ENCODE assay signal across 13 cellular contexts in the genomic region with DNA sequence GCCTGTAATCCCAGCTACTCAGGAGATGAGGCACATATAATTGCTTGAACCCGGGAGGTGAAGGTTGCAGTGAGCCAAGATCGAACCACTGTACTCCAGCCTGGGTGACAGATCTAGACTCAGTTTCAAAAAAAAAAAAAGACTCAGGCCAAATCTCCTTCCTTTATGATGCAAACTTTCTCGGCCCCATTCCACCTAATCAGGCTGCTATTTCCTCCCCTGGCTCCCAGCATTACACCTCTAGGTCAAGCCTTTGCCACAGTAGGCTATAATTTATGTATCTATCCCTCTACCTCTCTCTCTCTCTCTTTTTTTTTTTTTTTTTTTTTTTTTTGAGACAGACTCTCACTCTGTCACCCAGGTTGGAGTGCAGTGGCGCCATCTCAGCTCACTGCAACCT. TPM values are rescaled to one million over a fixed set of nuclear protein-coding genes. Genes with fewer than 3 reads are reported as not detected.
DNase-seq lines count a peak whose midpoint lies in the region; ATAC-seq, FAIRE-seq and TF ChIP-seq lines count a peak whose summit lies in the region.
"Not testable (repeated sequence)": the region's sequence is repeated elsewhere in the genome, so short reads cannot be mapped to it uniquely, and the experiment has no call there.
"Had no signal": no experiment of that assay in that cellular context is flagged by ENCODE, and none has a peak within 500 bp of the region (broad histone marks: within the 10 kb centered on the region; RNA-seq: fewer than 3 reads in every experiment).

No MANE protein-coding gene starts in this region.

- not testable (repeated sequence) for H2BK20ac ChIP-seq in IMR-90 (ENCODE audit: low read depth, low read length)

- dilution Hi-C loops in IMR-90 (cut with HindIII; ENCODE audit: low sequenced_read_pairs, unreplicated experiment): not testable (repeated sequence)

- not testable (repeated sequence) for H2BK15ac ChIP-seq in IMR-90 (ENCODE audit: low read depth, low read length)

- not testable (repeated sequence) for H2AFZ ChIP-seq in IMR-90 (replicated peaks; ENCODE audit: low read length, poor library complexity)

- not testable (repeated sequence) for H3K9me1 ChIP-seq in IMR-90 (ENCODE audit: insufficient read depth, low read length)

- H2AK5ac ChIP-seq in IMR-90 (ENCODE audit: low read depth, low read length): not testable (repeated sequence)

- not testable (repeated sequence) for H3K23ac ChIP-seq in IMR-90 (ENCODE audit: low read depth, low read length)

- not testable (repeated sequence) for H3K4me3 ChIP-seq in H7 (ENCODE audit: insufficient read depth, low read depth, low read length); IMR-90 (ENCODE audit: insufficient read depth, low read depth, low read length); bronchial epithelial cell (ENCODE audit: low read depth, low read length); epithelial cell of esophagus (ENCODE audit: low read length)

- H4K20me1 ChIP-seq in IMR-90 (ENCODE audit: insufficient read depth, low read length): not testable (repeated sequence)

- not testable (repeated sequence) for H3K14ac ChIP-seq in IMR-90 (replicated peaks; ENCODE audit: low read depth, low read length)

- not testable (repeated sequence) for H3K9ac ChIP-seq in IMR-90 (ENCODE audit: low read depth, low read length)

- CTCF ChIA-PET in IMR-90 (lab: Yijun Ruan, JAX): interaction anchor here (1.2 kb wide), 1 partner anchor 13 kb away, joined by 3 read pairs; no protein-coding TSS in a partner anchor

- not testable (repeated sequence) for H3K4ac ChIP-seq in IMR-90 (ENCODE audit: low read depth, low read length)

- not testable (repeated sequence) for H3K79me1 ChIP-seq in IMR-90 (ENCODE audit: low read depth in 1 of 2, low read length in 2 of 2)

- TF ChIP-seq RAD21 in IMR-90 (IDR thresholded peaks at IDR 0.05; ENCODE audit: low read length): not testable (repeated sequence)

- not testable (repeated sequence) for H4K8ac ChIP-seq in IMR-90 (ENCODE audit: low read depth in 2 of 2, low read length in 2 of 2)

- H4K5ac ChIP-seq in IMR-90 (ENCODE audit: low read depth, low read length): not testable (repeated sequence)

- H3K27me3 ChIP-seq in H7 (ENCODE audit: control insufficient read depth, insufficient read depth, low read length) (peaks cover 21% of the 10 kb centered on the region), IMR-90 (ENCODE audit: control insufficient read depth, insufficient read depth, low read length) (peaks cover 46% of the 10 kb centered on the region)
- H3K27me3 ChIP-seq in bronchial epithelial cell (ENCODE audit: control insufficient read depth, insufficient read depth, low read length): not testable (repeated sequence)

- H3K9me3 ChIP-seq in IMR-90 (ENCODE audit: control insufficient read depth, insufficient read depth, low read length): not testable (repeated sequence)

- ATAC-seq in IMR-90 (ENCODE audit: low read depth); Right ventricle myocardium inferior: not testable (repeated sequence)

- not testable (repeated sequence) for H2BK120ac ChIP-seq in IMR-90 (ENCODE audit: low read depth, low read length)

- not testable (repeated sequence) for H2BK5ac ChIP-seq in IMR-90 (ENCODE audit: low read depth, low read length, poor library complexity, severe bottlenecking)

- not testable (repeated sequence) for BruUV-seq in IMR-90 (replicated peaks; lab: Mats Ljungman, UMichigan)

- not testable (repeated sequence) for TF ChIP-seq CTCF in IMR-90 (conservative IDR thresholded peaks at IDR 0.05; ENCODE audit: low read depth, low read length); bronchial epithelial cell (IDR thresholded peaks at IDR 0.05; ENCODE audit: insufficient read depth, low read length, severe bottlenecking); epithelial cell of esophagus (IDR thresholded peaks at IDR 0.05; ENCODE audit: insufficient read depth, low read depth, low read length, missing control alignments)

- FAIRE-seq in bronchial epithelial cell (lab: Jason Lieb, UNC): not testable (repeated sequence)

- 100% methylated on average over 1 of the region's 4 CpGs; no CpG with 5 or more reads in 1 of the 2 experiments for WGBS in IMR-90 (ENCODE audit: extremely low coverage in 2 of 2, insufficient read length in 1 of 2), 2 experiments

- H3K27ac ChIP-seq in IMR-90 (ENCODE audit: insufficient read depth, low read length): not testable (repeated sequence)

- H3K18ac ChIP-seq in IMR-90 (ENCODE audit: low read depth, low read length): not testable (repeated sequence)

- in situ Hi-C loops in IMR-90 (cut with MboI; ENCODE audit: low sequenced_read_pairs): not testable (repeated sequence)

- H3K36me3 ChIP-seq in H7 (replicated peaks; ENCODE audit: control insufficient read depth, insufficient read depth, low read length); IMR-90 (ENCODE audit: control insufficient read depth, insufficient read depth, low read length); bronchial epithelial cell (ENCODE audit: control insufficient read depth, insufficient read depth, low read length): not testable (repeated sequence)

- POLR2A ChIA-PET in IMR-90 (lab: Charles Lee; ENCODE audit: unreplicated experiment): not testable (repeated sequence)

- H3K56ac ChIP-seq in IMR-90 (ENCODE audit: extremely low read depth, insufficient read depth, low read length): not testable (repeated sequence)

- not testable (repeated sequence) for H3K4me2 ChIP-seq in IMR-90 (ENCODE audit: low read depth, low read length)

- TF ChIP-seq POLR2A in IMR-90 (IDR thresholded peaks at IDR 0.05; ENCODE audit: low read depth, low read length): not testable (repeated sequence)

- DNase-seq in EH (ENCODE audit: low read depth) (peak; percentile 44), H7 (peak; percentile 52), IMR-90 (peak; percentile 34), bronchial epithelial cell (ENCODE audit: low read depth) (peak; percentile 42), epithelial cell of esophagus (ENCODE audit: low read depth) (peak; percentile 30), Right ventricle myocardium inferior (ENCODE audit: missing footprints) (peak; percentile 14)

- H2AK9ac ChIP-seq in IMR-90 (replicated peaks; ENCODE audit: low read depth, low read length, poor library complexity): not testable (repeated sequence)

- not testable (repeated sequence) for H3K4me1 ChIP-seq in IMR-90 (ENCODE audit: control insufficient read depth, insufficient read depth, low read length)

- not testable (repeated sequence) for H4K91ac ChIP-seq in IMR-90 (ENCODE audit: insufficient read depth, low read depth, low read length)

- intact Hi-C loops in IMR-90 (cut with micrococcal nuclease); Right ventricle myocardium inferior (cut with DNase I): not testable (repeated sequence)

RNA-seq across cellular contexts. Expression of a gene that starts 1.5 kb away (rescaled TPM):
- 0.10 TPM in 1 of 2 replicates, not detected in the other for total RNA-seq in H7 (2014; rRNA removed; shearing (Covaris generic))
- not detected in 2 replicates for total RNA-seq in IMR-90 (2012; rRNA removed)
- 0.02 and 0.03 TPM in 2 replicates for polyA plus RNA-seq in IMR-90 (2012; rRNA removed)
- 0.04 TPM in 1 of 2 replicates, not detected in the other for polyA plus RNA-seq in IMR-90 (2012; cell fraction: cytosol; rRNA removed)
- polyA plus RNA-seq in IMR-90 (2012; cell fraction: nucleus; rRNA removed; ENCODE audit: low replicate concordance): 0.10 and 0.13 TPM in 2 replicates
- under 0.01 TPM in 1 of 2 replicates, not detected in the other for total RNA-seq in bronchial epithelial cell
- 0.27 TPM for total RNA-seq in Right ventricle myocardium inferior
- total RNA-seq: Calu3, Daoy, GM12878, GM23338 had no signal
- polyA plus RNA-seq: BJ had no signal

RNA-seq across cellular contexts. Expression of a gene that starts 9.1 kb away (rescaled TPM):
- not detected in 2 replicates for total RNA-seq in H7 (2014; rRNA removed; shearing (Covaris generic))
- total RNA-seq in IMR-90 (2012; rRNA removed) (not detected in 2 replicates), bronchial epithelial cell (not detected in 2 replicates), Right ventricle myocardium inferior (not detected)
- polyA plus RNA-seq in IMR-90 (2012; rRNA removed): not detected in 2 replicates
- not detected in 2 replicates for polyA plus RNA-seq in IMR-90 (2012; cell fraction: cytosol; rRNA removed)
- polyA plus RNA-seq in IMR-90 (2012; cell fraction: nucleus; rRNA removed; ENCODE audit: low replicate concordance): not detected in 2 replicates
- total RNA-seq: Calu3; CD4-positive, alpha-beta memory T cell; Daoy; GM12878; H4 had no signal
- polyA plus RNA-seq: BJ; CD4-positive, alpha-beta memory T cell had no signal

RNA-seq across cellular contexts. Expression of a gene that starts 20.1 kb away (rescaled TPM):
- 13.8 and 16.9 TPM in 2 replicates for total RNA-seq in H7 (2014; rRNA removed; shearing (Covaris generic))
- total RNA-seq in IMR-90 (2012; rRNA removed) (3.6 and 4.7 TPM in 2 replicates), bronchial epithelial cell (0.51 and 0.53 TPM in 2 replicates), Right ventricle myocardium inferior (18.9 TPM)
- 4.1 and 4.4 TPM in 2 replicates for polyA plus RNA-seq in IMR-90 (2012; rRNA removed)
- 5.7 and 7.2 TPM in 2 replicates for polyA plus RNA-seq in IMR-90 (2012; cell fraction: cytosol; rRNA removed)
- polyA plus RNA-seq in IMR-90 (2012; cell fraction: nucleus; rRNA removed; ENCODE audit: low replicate concordance): 5.1 and 10.2 TPM in 2 replicates
- total RNA-seq: GM12878 had no signal
- polyA plus RNA-seq: GM12878 had no signal

RNA-seq across cellular contexts. Expression of a gene that starts 43.9 kb away (rescaled TPM):
- total RNA-seq in H7 (2014; rRNA removed; shearing (Covaris generic)): not detected in 2 replicates
- total RNA-seq in IMR-90 (2012; rRNA removed) (0.18 TPM in 1 of 2 replicates, not detected in the other), bronchial epithelial cell (18.7 and 42.6 TPM in 2 replicates), Right ventricle myocardium inferior (2.3 TPM)
- polyA plus RNA-seq in IMR-90 (2012; rRNA removed): not detected in 2 replicates
- polyA plus RNA-seq in IMR-90 (2012; cell fraction: cytosol; rRNA removed): 0.08 TPM in 1 of 2 replicates, not detected in the other
- not detected in 2 replicates for polyA plus RNA-seq in IMR-90 (2012; cell fraction: nucleus; rRNA removed; ENCODE audit: low replicate concordance)
- total RNA-seq: Calu3, GM12878, GM23338 had no signal
- polyA plus RNA-seq: GM12878, GM23338 had no signal

RNA-seq across cellular contexts. Expression of a gene that starts 57.7 kb away (rescaled TPM):
- 20.2 and 32.0 TPM in 2 replicates for total RNA-seq in H7 (2014; rRNA removed; shearing (Covaris generic))
- total RNA-seq in IMR-90 (2012; rRNA removed): 46.8 and 47.2 TPM in 2 replicates
- 69.8 and 98.0 TPM in 2 replicates for polyA plus RNA-seq in IMR-90 (2012; rRNA removed)
- polyA plus RNA-seq in IMR-90 (2012; cell fraction: cytosol; rRNA removed): 24.8 and 31.2 TPM in 2 replicates
- polyA plus RNA-seq in IMR-90 (2012; cell fraction: nucleus; rRNA removed; ENCODE audit: low replicate concordance): 16.5 and 67.6 TPM in 2 replicates
- total RNA-seq in bronchial epithelial cell: 69.5 and 84.1 TPM in 2 replicates
- total RNA-seq in Right ventricle myocardium inferior: 95.9 TPM
